1 cellular context compared by ENCODE assay signal in genomic region chr7:92135490-92135889, GRCh38.
TF ChIP-seq lines count a peak whose summit lies in the region.

No MANE protein-coding gene starts in this region.

TF ChIP-seq in GM23338, 12 proteins besides CTCF, POLR2A, EP300 and RAD21 (continued from another document):
- TF ChIP-seq ZNF462 (CRISPR knock-in tag; IDR thresholded peaks at IDR 0.05) (no peak), EZH2phosphoT487 (IDR thresholded peaks at IDR 0.05; ENCODE audit: unreplicated experiment) (no peak), NANOG (IDR thresholded peaks at IDR 0.05; ENCODE audit: borderline replicate concordance) (no peak), JUNB (IDR thresholded peaks at IDR 0.05; ENCODE audit: unreplicated experiment) (no peak)
